Comparison of ENCODE assay signal across 1 cellular context in the genomic region with DNA sequence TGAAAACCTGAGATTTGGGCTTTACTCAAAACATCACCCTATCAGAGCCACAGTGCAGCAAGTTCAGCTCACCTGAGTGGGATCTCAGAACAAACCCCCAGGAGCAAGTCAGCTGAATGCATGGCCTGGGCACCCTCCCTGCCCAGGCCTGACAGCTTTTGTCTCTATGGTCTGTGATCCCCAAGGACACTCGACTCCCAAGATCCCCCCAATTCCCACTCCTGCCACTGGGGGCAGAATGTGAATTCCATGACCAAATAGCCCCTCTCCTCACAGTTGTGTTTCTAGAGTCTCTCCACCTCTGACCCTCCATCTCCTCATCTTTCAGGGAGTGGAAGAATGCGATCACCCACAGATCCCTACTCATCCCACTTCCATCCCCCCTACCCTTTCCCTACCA.
TF ChIP-seq lines count a peak whose summit lies in the region.

No MANE protein-coding gene starts in this region.

TF ChIP-seq in HepG2, 621 proteins besides CTCF, POLR2A, EP300 and RAD21 (continued from another document):
- peak; percentile 66 for TF ChIP-seq ZNF574 (CRISPR knock-in tag; IDR thresholded peaks at IDR 0.05)
- TF ChIP-seq, protein P1, sequence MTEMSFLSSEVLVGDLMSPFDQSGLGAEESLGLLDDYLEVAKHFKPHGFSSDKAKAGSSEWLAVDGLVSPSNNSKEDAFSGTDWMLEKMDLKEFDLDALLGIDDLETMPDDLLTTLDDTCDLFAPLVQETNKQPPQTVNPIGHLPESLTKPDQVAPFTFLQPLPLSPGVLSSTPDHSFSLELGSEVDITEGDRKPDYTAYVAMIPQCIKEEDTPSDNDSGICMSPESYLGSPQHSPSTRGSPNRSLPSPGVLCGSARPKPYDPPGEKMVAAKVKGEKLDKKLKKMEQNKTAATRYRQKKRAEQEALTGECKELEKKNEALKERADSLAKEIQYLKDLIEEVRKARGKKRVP (CRISPR knock-in tag; IDR thresholded peaks at IDR 0.05): no peak
- peak; percentile 46 for TF ChIP-seq TEAD3 (CRISPR knock-in tag; optimal IDR thresholded peaks at IDR 0.05; ENCODE audit: borderline replicate concordance)
- TF ChIP-seq KLF15 (CRISPR knock-in tag; IDR thresholded peaks at IDR 0.05; ENCODE audit: borderline replicate concordance): no peak
- TF ChIP-seq SALL2 (CRISPR knock-in tag; IDR thresholded peaks at IDR 0.05): 0 out of 2 replicates have a peak, but pooled peaks have one; percentile 21
- 0 out of 2 replicates have a peak, but pooled peaks have one; percentile 28 for TF ChIP-seq ZNF564 (CRISPR knock-in tag; IDR thresholded peaks at IDR 0.05)
- no peak for TF ChIP-seq RFX3 (CRISPR knock-in tag; IDR thresholded peaks at IDR 0.05)
- no peak for TF ChIP-seq MXI1 (IDR thresholded peaks at IDR 0.05; ENCODE audit: borderline replicate concordance, low read depth, low read length)
- TF ChIP-seq ZMYM3 (CRISPR knock-in tag; IDR thresholded peaks at IDR 0.05): no peak
- no peak for TF ChIP-seq ZNF619 (CRISPR knock-in tag; IDR thresholded peaks at IDR 0.05)
- no peak for TF ChIP-seq ZNF441 (CRISPR knock-in tag; IDR thresholded peaks at IDR 0.05; ENCODE audit: borderline replicate concordance)
- TF ChIP-seq ZNF274 (CRISPR knock-in tag; IDR thresholded peaks at IDR 0.05): 0 out of 2 replicates have a peak, but pooled peaks have one; percentile 23
- TF ChIP-seq, protein P2, sequence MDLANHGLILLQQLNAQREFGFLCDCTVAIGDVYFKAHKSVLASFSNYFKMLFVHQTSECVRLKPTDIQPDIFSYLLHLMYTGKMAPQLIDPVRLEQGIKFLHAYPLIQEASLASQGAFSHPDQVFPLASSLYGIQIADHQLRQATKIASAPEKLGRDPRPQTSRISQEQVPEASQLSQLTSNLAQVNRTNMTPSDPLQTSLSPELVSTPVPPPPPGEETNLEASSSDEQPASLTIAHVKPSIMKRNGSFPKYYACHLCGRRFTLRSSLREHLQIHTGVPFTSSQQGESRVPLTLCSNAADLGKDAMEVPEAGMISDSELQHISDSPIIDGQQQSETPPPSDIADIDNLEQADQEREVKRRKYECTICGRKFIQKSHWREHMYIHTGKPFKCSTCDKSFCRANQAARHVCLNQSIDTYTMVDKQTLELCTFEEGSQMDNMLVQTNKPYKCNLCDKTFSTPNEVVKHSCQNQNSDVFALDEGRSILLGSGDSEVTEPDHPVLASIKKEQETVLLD (CRISPR knock-in tag; IDR thresholded peaks at IDR 0.05; ENCODE audit: low read depth): no peak
- TF ChIP-seq, protein P3, sequence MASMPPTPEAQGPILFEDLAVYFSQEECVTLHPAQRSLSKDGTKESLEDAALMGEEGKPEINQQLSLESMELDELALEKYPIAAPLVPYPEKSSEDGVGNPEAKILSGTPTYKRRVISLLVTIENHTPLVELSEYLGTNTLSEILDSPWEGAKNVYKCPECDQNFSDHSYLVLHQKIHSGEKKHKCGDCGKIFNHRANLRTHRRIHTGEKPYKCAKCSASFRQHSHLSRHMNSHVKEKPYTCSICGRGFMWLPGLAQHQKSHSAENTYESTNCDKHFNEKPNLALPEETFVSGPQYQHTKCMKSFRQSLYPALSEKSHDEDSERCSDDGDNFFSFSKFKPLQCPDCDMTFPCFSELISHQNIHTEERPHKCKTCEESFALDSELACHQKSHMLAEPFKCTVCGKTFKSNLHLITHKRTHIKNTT (CRISPR knock-in tag; IDR thresholded peaks at IDR 0.05): no peak
- TF ChIP-seq GATAD1 (CRISPR knock-in tag; IDR thresholded peaks at IDR 0.05): no peak
- TF ChIP-seq STAG1 (CRISPR knock-in tag; IDR thresholded peaks at IDR 0.05): peak; percentile 33; the same call in 1 of the 2 replicates
